ENCODE assay signal across 17 cellular contexts in genomic region chr7:77339726-77340125, GRCh38.
A peak's percentile ranks its signal among the peaks of the same experiment; 100 is the strongest.
DNase-seq lines count a peak whose midpoint lies in the region; ATAC-seq, FAIRE-seq and TF ChIP-seq lines count a peak whose summit lies in the region.
"Had no signal": no experiment of that assay in that cellular context is flagged by ENCODE, and none has a peak within 500 bp of the region (broad histone marks: within the 10 kb centered on the region; RNA-seq: fewer than 3 reads in every experiment).

No MANE protein-coding gene starts in this region.

- no peak overlapping the region for H3K9ac ChIP-seq in smooth muscle cell (ENCODE audit: low read depth)
- H3K9ac ChIP-seq: BLaER1 had no signal

- POLR2A ChIA-PET in HEK293T (lab: Yijun Ruan, JAX) = no interaction called here

- TF ChIP-seq CTCF in endothelial cell (IDR thresholded peaks at IDR 0.05; ENCODE audit: unreplicated experiment) = no peak
- no peak for TF ChIP-seq CTCF in smooth muscle cell (IDR thresholded peaks at IDR 0.05; ENCODE audit: borderline replicate concordance, insufficient read depth, poor library complexity, severe bottlenecking)

- H3K9me3 ChIP-seq in smooth muscle cell (replicated peaks; ENCODE audit: low read depth) = no peaks in the 10 kb centered on the region
- H3K9me3 ChIP-seq: BLaER1 had no signal

- H4K20me1 ChIP-seq in smooth muscle cell (ENCODE audit: low read depth) = no peaks in the 10 kb centered on the region
- H4K20me1 ChIP-seq: BLaER1 had no signal

- FAIRE-seq in A204.1 (lab: Jason Lieb, UNC) = peak; percentile 88

- no peak overlapping the region for H3K4me2 ChIP-seq in smooth muscle cell
- H3K4me2 ChIP-seq: BLaER1 had no signal

- no peaks in the 10 kb centered on the region for H3K27me3 ChIP-seq in smooth muscle cell (ENCODE audit: low read depth)
- H3K27me3 ChIP-seq: BLaER1 had no signal

- H3F3A ChIP-seq in smooth muscle cell (ENCODE audit: low read depth) = no peaks in the 10 kb centered on the region

- no peak overlapping the region for H2AFZ ChIP-seq in smooth muscle cell (ENCODE audit: low read depth)

- H3K4me3 Mint-ChIP-seq in endothelial cell (ENCODE audit: unreplicated experiment) (no peak overlapping the region), naive B cell (peak overlapping the region in 1 of 8 donors; percentile 77)
- H3K4me3 Mint-ChIP-seq: H9 had no signal

- CTCF ChIA-PET in HEK293T (lab: Yijun Ruan, JAX) = no interaction called here

- H3K27me3 Mint-ChIP-seq in endothelial cell (ENCODE audit: unreplicated experiment) = peaks cover 2% of the 10 kb centered on the region
- no peaks in the 10 kb centered on the region for H3K27me3 Mint-ChIP-seq in naive B cell

- H3K9me3 Mint-ChIP-seq in endothelial cell (ENCODE audit: unreplicated experiment) (no peaks in the 10 kb centered on the region), naive B cell (peaks cover 0 to 8% (median 0%) of the 10 kb centered on the region in 7 donors)

- H3K4me1 Mint-ChIP-seq in endothelial cell (ENCODE audit: unreplicated experiment) (peaks cover 18% of the 10 kb centered on the region), naive B cell (peaks cover 17 to 30% (median 19%) of the 10 kb centered on the region in 3 donors)

- H3K27ac ChIP-seq in smooth muscle cell (ENCODE audit: low read depth) = no peak overlapping the region
- H3K27ac ChIP-seq: BLaER1, SK-N-MC had no signal

- peak overlapping the region; percentile 10 for H3K27ac Mint-ChIP-seq in endothelial cell (ENCODE audit: unreplicated experiment)
- peak overlapping the region in 5 of 6 donors; percentile 43 to 82 (median 69) for H3K27ac Mint-ChIP-seq in naive B cell
- H3K27ac Mint-ChIP-seq: H9 had no signal

- no peaks in the 10 kb centered on the region for H3K4me1 ChIP-seq in smooth muscle cell (ENCODE audit: low read depth)

- H3K36me3 Mint-ChIP-seq in endothelial cell (ENCODE audit: low read depth, unreplicated experiment) = peaks cover 8% of the 10 kb centered on the region
- no peaks in the 10 kb centered on the region for H3K36me3 Mint-ChIP-seq in naive B cell

- H3K79me2 ChIP-seq in smooth muscle cell (ENCODE audit: low read depth) = no peaks in the 10 kb centered on the region

- 70% methylated on average over 5 of the region's 5 CpGs for WGBS in smooth muscle cell (ENCODE audit: low lambda C conversion rate)

- H3K4me3 ChIP-seq in smooth muscle cell = no peak overlapping the region
- H3K4me3 ChIP-seq: BLaER1, SK-N-MC had no signal

- H3K36me3 ChIP-seq in smooth muscle cell (ENCODE audit: low read depth) = no peaks in the 10 kb centered on the region
- H3K36me3 ChIP-seq: BLaER1 had no signal

- no peak for ATAC-seq in naive B cell (ENCODE audit: low read depth in 2 of 2)

- no peak for DNase-seq in HEK293T (ENCODE audit: extremely low spot score)
- DNase-seq in endothelial cell (ENCODE audit: low spot score) = no peak
- no peak for DNase-seq in naive B cell
- DNase-seq in smooth muscle cell (lab: John Stamatoyannopoulos, UW; ENCODE audit: unreplicated experiment) = no peak
- DNase-seq in NCI-H187 (lab: John Stamatoyannopoulos, UW) = no peak
- no peak for DNase-seq in amygdala (lab: John Stamatoyannopoulos, UW)
- DNase-seq: DMS79; H9; NCI-H1092 treated with DMSO at 0.1 percent for 48 hours; NCI-H146; NCI-H2081 treated with DMSO at 0.1 percent for 48 hours; NCI-H748 treated with DMSO at 0.1 percent for 48 hours; NK-92 treated with Interleukin-12 subunit alpha and Interleukin-12 subunit beta, amount 100 ng/mL, for 24 hours; Right ventricle myocardium superior had no signal

TF ChIP-seq in HEK293T, 16 proteins besides CTCF, POLR2A, EP300 and RAD21:
- TF ChIP-seq FOXK2 (IDR thresholded peaks at IDR 0.05) (no peak), ZNF384 (IDR thresholded peaks at IDR 0.05) (no peak), PKNOX1 (IDR thresholded peaks at IDR 0.05) (0 out of 2 replicates have a peak, but pooled peaks have one; percentile 30), FOXM1 (IDR thresholded peaks at IDR 0.05; ENCODE audit: borderline replicate concordance) (no peak)
TF ChIP-seq in HEK293T: peak in this region for 1.
